Comparison of ENCODE assay signal across 15 cellular contexts in genomic region chr1:225447001-225447615, GRCh38. TPM values are rescaled to one million over a fixed set of nuclear protein-coding genes. Genes with fewer than 3 reads are reported as not detected.
DNase-seq lines count a peak whose midpoint lies in the region; ATAC-seq and TF ChIP-seq lines count a peak whose summit lies in the region.
"Had no signal": no experiment of that assay in that cellular context is flagged by ENCODE, and none has a peak within 500 bp of the region (broad histone marks: within the 10 kb centered on the region; RNA-seq: fewer than 3 reads in every experiment).

No MANE protein-coding gene starts in this region.

- H3K4me1 Mint-ChIP-seq in CD4-positive, CD25-positive, alpha-beta regulatory T cell = peaks cover 7 to 65% (median 32%) of the 10 kb centered on the region in 4 donors

- POLR2A ChIA-PET in RWPE1 (lab: Yijun Ruan, JAX; ENCODE audit: low non-redundant PET) = no interaction called here

- no peaks in the 10 kb centered on the region for H3K27me3 ChIP-seq in CD4-positive, CD25-positive, alpha-beta regulatory T cell (ENCODE audit: control insufficient read depth, insufficient read depth, low read length)
- H3K27me3 ChIP-seq in gastroesophageal sphincter (no peaks in the 10 kb centered on the region), psoas muscle (ENCODE audit: insufficient read depth in 3 of 3, low read length in 2 of 3) (no peaks in the 10 kb centered on the region), MM.1S (replicated peaks; ENCODE audit: insufficient read depth, low read length) (no peaks in the 10 kb centered on the region)

- H3K4me1 ChIP-seq in CD4-positive, CD25-positive, alpha-beta regulatory T cell (ENCODE audit: control insufficient read depth, insufficient read depth, low read length, poor library complexity, severe bottlenecking) = peaks cover 45% of the 10 kb centered on the region
- peaks cover 15 to 98% (median 32%) of the 10 kb centered on the region in 3 donors for H3K4me1 ChIP-seq in gastroesophageal sphincter
- H3K4me1 ChIP-seq in psoas muscle = peaks cover 8% of the 10 kb centered on the region
- H3K4me1 ChIP-seq in MM.1S (ENCODE audit: low read length) = peaks cover 40% of the 10 kb centered on the region

- H3K9ac ChIP-seq in MM.1S (ENCODE audit: low read length) = no peak overlapping the region

- CTCF ChIA-PET in RWPE1 (lab: Yijun Ruan, JAX) = interaction anchor here (0.7 to 2.1 kb wide), 2 partner anchors 16 to 28 kb away, joined by 3 to 12 read pairs; no protein-coding TSS in a partner anchor

- no peaks in the 10 kb centered on the region for H3K36me3 ChIP-seq in CD4-positive, CD25-positive, alpha-beta regulatory T cell (ENCODE audit: control insufficient read depth, insufficient read depth, low read length)
- no peaks in the 10 kb centered on the region for H3K36me3 ChIP-seq in gastroesophageal sphincter
- H3K36me3 ChIP-seq in psoas muscle (ENCODE audit: insufficient read depth in 1 of 2, low read depth in 1 of 2) = no peaks in the 10 kb centered on the region
- no peaks in the 10 kb centered on the region for H3K36me3 ChIP-seq in MM.1S (replicated peaks; ENCODE audit: insufficient read depth, low read length)

- no peaks in the 10 kb centered on the region for H3K27me3 Mint-ChIP-seq in CD4-positive, CD25-positive, alpha-beta regulatory T cell
- H3K27me3 Mint-ChIP-seq: stimulated activated naive CD8-positive, alpha-beta T cell treated with anti-CD3 and anti-CD28 coated beads, Interleukin-15, Interleukin-2, amounts not matched to agents 100 ng/mL and 50 ng/mL, for 24 hours had no signal

- no peak for TF ChIP-seq EP300 in gastroesophageal sphincter (IDR thresholded peaks at IDR 0.05)

- no peak overlapping the region for H3K4me2 ChIP-seq in MM.1S (ENCODE audit: low read depth, low read length)

- peak overlapping the region in 2 of 3 donors; percentile 87 to 94 for H3K27ac Mint-ChIP-seq in CD4-positive, CD25-positive, alpha-beta regulatory T cell
- H3K27ac Mint-ChIP-seq: nephron progenitor cell had no signal

- no peak overlapping the region for H3K27ac ChIP-seq in CD4-positive, CD25-positive, alpha-beta regulatory T cell (ENCODE audit: insufficient read depth, low read length, poor library complexity, severe bottlenecking)
- H3K27ac ChIP-seq in RWPE1 (peak overlapping the region; percentile 87; the same call in 1 of the 2 replicates), gastroesophageal sphincter (peak overlapping the region; percentile 78 to 93 (median 88)), psoas muscle (peak overlapping the region; percentile 64), MM.1S (ENCODE audit: low read length) (no peak overlapping the region)
- H3K27ac ChIP-seq: HL-60 had no signal

- no peak for DNase-seq in CD4-positive, CD25-positive, alpha-beta regulatory T cell
- no peak for DNase-seq in RWPE1 (ENCODE audit: low spot score)
- DNase-seq in psoas muscle = no peak
- DNase-seq in NCI-H446 treated with DMSO at 0.1 percent for 48 hours (lab: John Stamatoyannopoulos, UW) = no peak
- no peak for DNase-seq in MM.1S
- DNase-seq: activated naive CD4-positive, alpha-beta T cell treated with anti-CD3 and anti-CD28 coated beads, Interleukin-2, amount 50 U/mL, for 16 hours; AML-193; GF-D8; NCI-H526 treated with DMSO at 0.1 percent for 48 hours; nephron progenitor cell had no signal

- H4K20me1 ChIP-seq in MM.1S (ENCODE audit: insufficient read depth, low read length) = no peaks in the 10 kb centered on the region

- WGBS in gastroesophageal sphincter (ENCODE audit: low coverage in 1 of 2), 2 donors = 47% methylated on average over 3 of the region's 9 CpGs; no CpG with 5 or more reads in 1 of the 2 donors
- 67 to 69% (median 68%) methylated on average over 9 of the region's 9 CpGs for WGBS in psoas muscle, 3 donors

- H2AFZ ChIP-seq in MM.1S (ENCODE audit: low read length) = no peak overlapping the region

- peaks cover 36% of the 10 kb centered on the region for H3F3A ChIP-seq in MM.1S (ENCODE audit: insufficient read depth, low read length)

- no peaks in the 10 kb centered on the region for H3K9me2 ChIP-seq in MM.1S (replicated peaks; ENCODE audit: insufficient read depth, low read length)

- H3K4me3 ChIP-seq in CD4-positive, CD25-positive, alpha-beta regulatory T cell (ENCODE audit: low read depth, low read length) = no peak overlapping the region
- H3K4me3 ChIP-seq in gastroesophageal sphincter (peak overlapping the region in 1 of 2 donors; percentile 43), psoas muscle (no peak overlapping the region), MM.1S (ENCODE audit: low read length) (no peak overlapping the region)

- no peak for ATAC-seq in CD4-positive, CD25-positive, alpha-beta regulatory T cell (ENCODE audit: low read depth in 2 of 2)
- peak; percentile 2 for ATAC-seq in gastroesophageal sphincter
- ATAC-seq in psoas muscle = no peak
- no peak for ATAC-seq in GM21619 (IDR thresholded peaks at IDR 0.05; ENCODE audit: unreplicated experiment)
- ATAC-seq in HG02610 (IDR thresholded peaks at IDR 0.05; ENCODE audit: unreplicated experiment) = no peak

- H3K9me3 Mint-ChIP-seq in CD4-positive, CD25-positive, alpha-beta regulatory T cell = peaks cover 0 to 3% (median 0%) of the 10 kb centered on the region in 7 donors
- H3K9me3 Mint-ChIP-seq: nephron progenitor cell; stimulated activated naive CD8-positive, alpha-beta T cell treated with anti-CD3 and anti-CD28 coated beads, Interleukin-15, Interleukin-2, amounts not matched to agents 100 ng/mL and 50 ng/mL, for 24 hours had no signal

- no peak for TF ChIP-seq CTCF in RWPE1 (conservative IDR thresholded peaks at IDR 0.05; ENCODE audit: low read depth)
- TF ChIP-seq CTCF in gastroesophageal sphincter (IDR thresholded peaks at IDR 0.05) = no peak
- TF ChIP-seq CTCF in psoas muscle (IDR thresholded peaks at IDR 0.05) = no peak
- no peak for TF ChIP-seq CTCF in MM.1S (IDR thresholded peaks at IDR 0.05; ENCODE audit: low read length)

- no peaks in the 10 kb centered on the region for H3K9me3 ChIP-seq in CD4-positive, CD25-positive, alpha-beta regulatory T cell (ENCODE audit: control insufficient read depth in 2 of 2, low read length in 2 of 2)
- H3K9me3 ChIP-seq in gastroesophageal sphincter (no peaks in the 10 kb centered on the region), psoas muscle (no peaks in the 10 kb centered on the region), MM.1S (replicated peaks; ENCODE audit: insufficient read depth, low read length) (no peaks in the 10 kb centered on the region)

- intact Hi-C loops in psoas muscle (cut with DNase I) = no loop called here

- H3K36me3 Mint-ChIP-seq in CD4-positive, CD25-positive, alpha-beta regulatory T cell = no peaks in the 10 kb centered on the region

- H3K4me3 Mint-ChIP-seq in CD4-positive, CD25-positive, alpha-beta regulatory T cell = peak overlapping the region in 1 of 4 donors; percentile 54
- H3K4me3 Mint-ChIP-seq: nephron progenitor cell; stimulated activated naive CD8-positive, alpha-beta T cell treated with anti-CD3 and anti-CD28 coated beads, Interleukin-15, Interleukin-2, amounts not matched to agents 100 ng/mL and 50 ng/mL, for 24 hours had no signal

- H3K79me2 ChIP-seq in MM.1S (ENCODE audit: low read length) = no peaks in the 10 kb centered on the region

- TF ChIP-seq POLR2A in gastroesophageal sphincter (IDR thresholded peaks at IDR 0.05) = no peak

RNA-seq across cellular contexts. Expression of gene LBR, which starts 19.3 kb away (rescaled TPM):
- 140 TPM for total RNA-seq in CD4-positive, CD25-positive, alpha-beta regulatory T cell
- 100 to 1,000 TPM; 123 to 175 (median 145) TPM for polyA plus RNA-seq in CD4-positive, CD25-positive, alpha-beta regulatory T cell
- total RNA-seq in gastroesophageal sphincter (100 to 1,000 TPM in 1 of 4 donors, 10 to 100 TPM in 3; 78.2 to 139 (median 92.8) TPM), psoas muscle (10 to 100 TPM; 11.6 to 22.8 (median 15.8) TPM)
- 10 to 100 TPM in 2 of 3 donors, 1 to 10 TPM in 1; 6.8 to 15.6 (median 10.6) TPM for polyA plus RNA-seq in psoas muscle

Comparison
In these comparisons a context has a peak if more than half of its experiments do, and no peak if none do; other contexts are left out.
1. H3K27ac ChIP-seq: peak in RWPE1 (single experiment), gastroesophageal sphincter (4 of 4) and psoas muscle (single experiment); none in CD4-positive, CD25-positive, alpha-beta regulatory T cell (single experiment) and MM.1S (single experiment).